ENCODE assay signal across 8 cellular contexts in genomic region chr14:24160850-24161804, GRCh38. TPM values are rescaled to one million over a fixed set of nuclear protein-coding genes. Genes with fewer than 3 reads are reported as not detected.
DNase-seq lines count a peak whose midpoint lies in the region; ATAC-seq, FAIRE-seq and TF ChIP-seq lines count a peak whose summit lies in the region.

A gene with protein sequence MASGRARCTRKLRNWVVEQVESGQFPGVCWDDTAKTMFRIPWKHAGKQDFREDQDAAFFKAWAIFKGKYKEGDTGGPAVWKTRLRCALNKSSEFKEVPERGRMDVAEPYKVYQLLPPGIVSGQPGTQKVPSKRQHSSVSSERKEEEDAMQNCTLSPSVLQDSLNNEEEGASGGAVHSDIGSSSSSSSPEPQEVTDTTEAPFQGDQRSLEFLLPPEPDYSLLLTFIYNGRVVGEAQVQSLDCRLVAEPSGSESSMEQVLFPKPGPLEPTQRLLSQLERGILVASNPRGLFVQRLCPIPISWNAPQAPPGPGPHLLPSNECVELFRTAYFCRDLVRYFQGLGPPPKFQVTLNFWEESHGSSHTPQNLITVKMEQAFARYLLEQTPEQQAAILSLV (plus strand): TSS chr14:24161265. CDS start chr14:24162145, 880 bp downstream.

- H4K20me1 ChIP-seq in OCI-LY3 (ENCODE audit: insufficient read depth, low read length): no peaks in the 10 kb centered on the region
- H4K20me1 ChIP-seq in endothelial cell of umbilical vein (replicated peaks; ENCODE audit: control insufficient read depth, extremely low read depth, insufficient read depth, low read length): no peaks in the 10 kb centered on the region

- FAIRE-seq in endothelial cell of umbilical vein (lab: Jason Lieb, UNC): peak; percentile 95

- H3K9ac ChIP-seq in OCI-LY3 (ENCODE audit: low read length) (peak within 1 kb of the TSS; percentile 90), endothelial cell of umbilical vein (replicated peaks; ENCODE audit: extremely low read depth, insufficient read depth, low read length) (peak within 1 kb of the TSS; percentile 78)

- dilution Hi-C loops in endothelial cell of umbilical vein (cut with MboI; ENCODE audit: extremely low pct_ligation_motif_present, low sequenced_read_pairs): no loop called here

- H3K4me3 ChIP-seq in OCI-LY3 (ENCODE audit: low read length) (peak within 1 kb of the TSS; percentile 80), endothelial cell of umbilical vein (replicated peaks in 1 of 3; ENCODE audit: insufficient read depth in 1 of 3, low read depth in 1 of 3, low read length in 3 of 3) (peak within 1 kb of the TSS; percentile 37 to 79 (median 67))

- peak; percentile 88 for TF ChIP-seq POLR2A in endothelial cell of umbilical vein (IDR thresholded peaks at IDR 0.05; ENCODE audit: low read depth, low read length)

- CTCF ChIA-PET in endothelial cell of umbilical vein (lab: Charles Lee): interaction anchor here (0.5 to 3.4 kb wide), 36 partner anchors 10 to 187 kb away, joined by 3 to 63 read pairs (median 5); partner anchors contain the start of genes CARMIL3, CHMP4A, CIDEB and DCAF11

- H3K27me3 ChIP-seq in OCI-LY3 (ENCODE audit: low read depth, low read length) (no peaks in the 10 kb centered on the region), endothelial cell of umbilical vein (ENCODE audit: control insufficient read depth in 2 of 2, insufficient read depth in 2 of 2, low read length in 2 of 2) (no peaks in the 10 kb centered on the region)

- intact Hi-C loops in endothelial cell of umbilical vein (cut with micrococcal nuclease): loop anchor here (1.0 to 2.0 kb wide), 10 partner anchors 14 to 146 kb away; partner anchors contain the start of genes CHMP4A, DCAF11, EMC9 and IPO4

- peak; percentile 93 for DNase-seq in DMS153 (lab: John Stamatoyannopoulos, UW)
- peak; percentile 97 for DNase-seq in HuH-7.5 (ENCODE audit: low spot score)
- peak; percentile 100 for DNase-seq in activated CD8-positive, alpha-beta memory T cell treated with anti-CD3 and anti-CD28 coated beads, Interleukin-2, amount 50 U/mL, for 48 hours
- DNase-seq in endothelial cell of umbilical vein (ENCODE audit: low read depth, low spot score): peak; percentile 97
- peak; percentile 93 for DNase-seq in middle frontal gyrus (ENCODE audit: extremely low spot score, low spot score)
- DNase-seq in stimulated activated CD8-positive, alpha-beta memory T cell treated with anti-CD3 and anti-CD28 coated beads, Interleukin-2, amount 100 ng/mL, for 48 hours (ENCODE audit: low read depth in 2 of 2): peak; percentile 91 to 98

- POLR2A ChIA-PET in endothelial cell of umbilical vein (lab: Charles Lee): interaction anchor here (1.0 to 1.6 kb wide), 3 partner anchors 15 to 24 kb away, joined by 3 to 6 read pairs (median 3); partner anchors contain the start of gene EMC9

- TSS peak; percentile 41 for BruUV-seq in endothelial cell of umbilical vein (replicated peaks; lab: Mats Ljungman, UMichigan)

- peak; percentile 91 for TF ChIP-seq CTCF in OCI-LY3 (IDR thresholded peaks at IDR 0.05; ENCODE audit: low read depth, low read length)
- TF ChIP-seq CTCF in endothelial cell of umbilical vein (IDR thresholded peaks at IDR 0.05; ENCODE audit: extremely low read depth in 1 of 2, insufficient read depth in 1 of 2, low read depth in 1 of 2, low read length in 2 of 2): peak; percentile 95 to 97

- peaks cover 15% of the 10 kb centered on the region for H3K4me1 ChIP-seq in OCI-LY3 (ENCODE audit: low read length)
- H3K4me1 ChIP-seq in endothelial cell of umbilical vein (ENCODE audit: control insufficient read depth, extremely low read depth, insufficient read depth, low read length): peaks cover 16% of the 10 kb centered on the region

- H3K27ac ChIP-seq in OCI-LY3 (ENCODE audit: low read length): peak within 1 kb of the TSS; percentile 83
- peak within 1 kb of the TSS; percentile 78 for H3K27ac ChIP-seq in endothelial cell of umbilical vein (ENCODE audit: insufficient read depth, low read depth, low read length)

- H2AFZ ChIP-seq in OCI-LY3 (ENCODE audit: low read depth, low read length): no peak within 1 kb of the TSS; the same call in 1 of the 2 replicates
- H2AFZ ChIP-seq in endothelial cell of umbilical vein (ENCODE audit: low read depth, low read length): peak within 1 kb of the TSS; percentile 65

- peaks cover 20% of the 10 kb centered on the region for H3K79me2 ChIP-seq in OCI-LY3 (ENCODE audit: low read length)
- peaks cover 9% of the 10 kb centered on the region for H3K79me2 ChIP-seq in endothelial cell of umbilical vein (ENCODE audit: control insufficient read depth, insufficient read depth, low read length)

- peak; percentile 61 for ATAC-seq in GM21526 (IDR thresholded peaks at IDR 0.05; ENCODE audit: low FRiP score, unreplicated experiment)

- no peaks in the 10 kb centered on the region for H3K9me1 ChIP-seq in endothelial cell of umbilical vein (replicated peaks; ENCODE audit: control insufficient read depth, extremely low read depth, insufficient read depth, low read length)

- H3K9me3 ChIP-seq in OCI-LY3 (ENCODE audit: insufficient read depth, low read length) (no peaks in the 10 kb centered on the region), endothelial cell of umbilical vein (replicated peaks; ENCODE audit: control insufficient read depth, insufficient read depth, low read length) (no peaks in the 10 kb centered on the region)

- peak within 1 kb of the TSS; percentile 85 for H3K4me2 ChIP-seq in OCI-LY3 (ENCODE audit: low read length)
- H3K4me2 ChIP-seq in endothelial cell of umbilical vein (ENCODE audit: insufficient read depth, low read length): peak within 1 kb of the TSS; percentile 91

- H3K36me3 ChIP-seq in OCI-LY3 (replicated peaks; ENCODE audit: low read depth, low read length) (peaks cover 54% of the 10 kb centered on the region), endothelial cell of umbilical vein (ENCODE audit: control insufficient read depth in 2 of 2, extremely low read depth in 1 of 2, insufficient read depth in 2 of 2, low read length in 2 of 2) (peaks cover 26 to 57% of the 10 kb centered on the region in 2 experiments)

TF ChIP-seq in endothelial cell of umbilical vein, 7 proteins besides CTCF, POLR2A, EP300 and RAD21:
- TF ChIP-seq MYC (IDR thresholded peaks at IDR 0.05; ENCODE audit: low read depth, low read length) (peak; percentile 58), POLR2AphosphoS5 (IDR thresholded peaks at IDR 0.05; ENCODE audit: insufficient read depth, low read depth, low read length) (peak; percentile 68), MAX (IDR thresholded peaks at IDR 0.05; ENCODE audit: insufficient read depth, insufficient read length) (peak; percentile 93), FOS (IDR thresholded peaks at IDR 0.05; ENCODE audit: borderline replicate concordance, insufficient read depth, low read length) (no peak), EZH2 (IDR thresholded peaks at IDR 0.05; ENCODE audit: borderline replicate concordance, low read depth, low read length, severe bottlenecking) (no peak), GATA2 (IDR thresholded peaks at IDR 0.05; ENCODE audit: insufficient read depth, insufficient read length, low read depth, low read length) (no peak), JUN (IDR thresholded peaks at IDR 0.05; ENCODE audit: borderline replicate concordance, insufficient read depth, insufficient read length, low read depth) (no peak)

RNA-seq across cellular contexts. Expression of the gene that starts here (rescaled TPM):
- total RNA-seq in endothelial cell of umbilical vein: 33.2 and 46.1 TPM in 2 replicates
- 44.6 and 55.3 TPM in 2 replicates for polyA plus RNA-seq in endothelial cell of umbilical vein
- polyA plus RNA-seq in endothelial cell of umbilical vein (2011; cell fraction: cytosol; rRNA removed): 21.6 and 23.0 TPM in 2 replicates
- 122 and 136 TPM in 2 replicates for polyA plus RNA-seq in endothelial cell of umbilical vein (2011; cell fraction: nucleus; rRNA removed)
- polyA plus RNA-seq in endothelial cell of umbilical vein (2012): 30.1 and 40.3 TPM in 2 replicates
- 83.6 and 95.1 TPM in 2 replicates for polyA minus RNA-seq in endothelial cell of umbilical vein
- polyA minus RNA-seq in endothelial cell of umbilical vein (2011; cell fraction: cytosol; rRNA and poly(A)+ RNA removed): 12.8 TPM
- 58.6 and 70.1 TPM in 2 replicates for polyA minus RNA-seq in endothelial cell of umbilical vein (2011; cell fraction: nucleus; rRNA and poly(A)+ RNA removed)

Comparison
In these comparisons a context has a peak if more than half of its experiments do, and no peak if none do; other contexts are left out.
1. Peak in every context shown above with its lines: DNase-seq, ATAC-seq, H3K4me3 ChIP-seq and H3K27ac ChIP-seq.